ENCODE assay signal across 10 cellular contexts in the genomic region with DNA sequence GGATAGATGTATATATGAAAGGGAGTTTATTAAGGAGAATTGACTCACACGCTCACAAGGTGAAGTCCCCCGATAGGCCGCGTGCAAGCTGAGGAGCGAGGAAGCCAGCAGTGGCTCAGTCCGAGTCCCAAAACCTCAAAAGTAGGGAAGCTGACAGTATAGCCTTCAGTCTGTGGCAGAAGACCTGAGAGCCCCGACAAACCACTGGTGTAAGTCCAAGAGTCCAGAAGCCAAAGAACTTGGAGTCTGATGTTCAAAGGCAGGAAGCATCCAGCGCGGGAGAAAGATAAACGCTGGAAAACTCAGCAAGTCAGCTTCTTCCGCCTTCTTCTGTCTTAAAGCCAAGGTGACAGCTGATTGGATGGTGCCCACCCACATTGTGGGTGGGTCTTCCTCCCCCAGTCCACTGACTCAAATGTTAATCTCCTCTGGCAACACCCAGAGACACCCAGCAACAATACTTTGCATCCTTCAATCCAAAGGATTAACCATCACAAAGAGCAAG.
DNase-seq lines count a peak whose midpoint lies in the region; ATAC-seq and TF ChIP-seq lines count a peak whose summit lies in the region.
"Had no signal": no experiment of that assay in that cellular context is flagged by ENCODE, and none has a peak within 500 bp of the region (broad histone marks: within the 10 kb centered on the region; RNA-seq: fewer than 3 reads in every experiment).

No MANE protein-coding gene starts in this region.

- H4K20me1 ChIP-seq in smooth muscle cell (ENCODE audit: low read depth): no peaks in the 10 kb centered on the region

- H3K4me1 Mint-ChIP-seq in activated CD4-positive, alpha-beta T cell treated with anti-CD3 and anti-CD28 coated beads, Interleukin-2, amount 10 ng/mL, durations not matched to agents 24 days and 14 days: no peaks in the 10 kb centered on the region
- no peaks in the 10 kb centered on the region for H3K4me1 Mint-ChIP-seq in T-cell

- no peaks in the 10 kb centered on the region for H3F3A ChIP-seq in smooth muscle cell (ENCODE audit: low read depth)

- peak overlapping the region; percentile 82 for H2AFZ ChIP-seq in smooth muscle cell (ENCODE audit: low read depth)

- no peaks in the 10 kb centered on the region for H3K36me3 Mint-ChIP-seq in activated CD4-positive, alpha-beta T cell treated with anti-CD3 and anti-CD28 coated beads, Interleukin-2, amount 10 ng/mL, durations not matched to agents 24 days and 14 days (ENCODE audit: low read depth)
- H3K36me3 Mint-ChIP-seq in T-cell: no peaks in the 10 kb centered on the region

- POLR2A ChIA-PET in T-cell (lab: Charles Lee): no interaction called here
- POLR2A ChIA-PET in RWPE1 (lab: Yijun Ruan, JAX; ENCODE audit: low non-redundant PET): no interaction called here

- TF ChIP-seq CTCF in fibroblast of villous mesenchyme (IDR thresholded peaks at IDR 0.05; ENCODE audit: insufficient read depth, low read depth, low read length) (no peak), smooth muscle cell (IDR thresholded peaks at IDR 0.05; ENCODE audit: borderline replicate concordance, insufficient read depth, poor library complexity, severe bottlenecking) (no peak), RWPE1 (conservative IDR thresholded peaks at IDR 0.05; ENCODE audit: low read depth) (no peak)

- peak overlapping the region; percentile 57 for H3K4me3 ChIP-seq in fibroblast of villous mesenchyme (ENCODE audit: low read depth, low read length)
- peak overlapping the region; percentile 35 for H3K4me3 ChIP-seq in smooth muscle cell
- H3K4me3 ChIP-seq: adrenal gland had no signal

- H3K27ac Mint-ChIP-seq in activated CD4-positive, alpha-beta T cell treated with anti-CD3 and anti-CD28 coated beads, Interleukin-2, amount 10 ng/mL, durations not matched to agents 24 days and 14 days: no peak overlapping the region
- no peak overlapping the region for H3K27ac Mint-ChIP-seq in T-cell
- H3K27ac Mint-ChIP-seq: T-helper 2 cell treated with Interferon-gamma antibody and Interleukin-4, amounts not matched to agents 5 μg/mL and 100 μg/mL, for 36 hours had no signal

- DNase-seq in activated CD4-positive, alpha-beta T cell treated with anti-CD3 and anti-CD28 coated beads, Interleukin-2, amount 10 ng/mL, durations not matched to agents 24 days and 14 days: no peak
- DNase-seq in activated CD4-positive, alpha-beta T cell treated with anti-CD3 and anti-CD28 coated beads for 4 hours: no peak
- DNase-seq in T-cell (peak in 2 of 34 experiments; percentile 3 to 8), fibroblast of villous mesenchyme (ENCODE audit: low read depth) (peak; percentile 55), smooth muscle cell (lab: John Stamatoyannopoulos, UW; ENCODE audit: unreplicated experiment) (no peak), RWPE1 (ENCODE audit: low spot score) (no peak), MV-4-11 (lab: John Stamatoyannopoulos, UW) (no peak)
- DNase-seq: adrenal gland had no signal

- ATAC-seq in T-cell (replicated peaks in 1 of 4) (no peak), HG03045 (IDR thresholded peaks at IDR 0.05; ENCODE audit: unreplicated experiment) (no peak)

- H3K27me3 Mint-ChIP-seq in activated CD4-positive, alpha-beta T cell treated with anti-CD3 and anti-CD28 coated beads, Interleukin-2, amount 10 ng/mL, durations not matched to agents 24 days and 14 days: no peaks in the 10 kb centered on the region
- H3K27me3 Mint-ChIP-seq in T-cell: peaks cover 0 to 4% of the 10 kb centered on the region in 2 donors

- H3K4me3 Mint-ChIP-seq in activated CD4-positive, alpha-beta T cell treated with anti-CD3 and anti-CD28 coated beads, Interleukin-2, amount 10 ng/mL, durations not matched to agents 24 days and 14 days: peak overlapping the region; percentile 45
- peak overlapping the region; percentile 25 to 64 (median 37) for H3K4me3 Mint-ChIP-seq in T-cell
- H3K4me3 Mint-ChIP-seq: T-helper 2 cell treated with Interferon-gamma antibody and Interleukin-4, amounts not matched to agents 5 μg/mL and 100 μg/mL, for 36 hours had no signal

- intact Hi-C loops in activated CD4-positive, alpha-beta T cell treated with anti-CD3 and anti-CD28 coated beads, Interleukin-2, amount 10 ng/mL, durations not matched to agents 24 days and 14 days (cut with micrococcal nuclease): no loop called here

- H3K27me3 ChIP-seq in smooth muscle cell (ENCODE audit: low read depth): no peaks in the 10 kb centered on the region
- H3K27me3 ChIP-seq: adrenal gland had no signal

- H3K79me2 ChIP-seq in smooth muscle cell (ENCODE audit: low read depth): peaks cover 5% of the 10 kb centered on the region

- peak overlapping the region; percentile 11 for H3K9ac ChIP-seq in smooth muscle cell (ENCODE audit: low read depth)

- H3K36me3 ChIP-seq in smooth muscle cell (ENCODE audit: low read depth): no peaks in the 10 kb centered on the region
- H3K36me3 ChIP-seq: adrenal gland had no signal

- peak overlapping the region; percentile 12 for H3K27ac ChIP-seq in smooth muscle cell (ENCODE audit: low read depth)
- no peak overlapping the region for H3K27ac ChIP-seq in RWPE1
- H3K27ac ChIP-seq: adrenal gland had no signal

- H3K9me3 Mint-ChIP-seq in activated CD4-positive, alpha-beta T cell treated with anti-CD3 and anti-CD28 coated beads, Interleukin-2, amount 10 ng/mL, durations not matched to agents 24 days and 14 days: no peaks in the 10 kb centered on the region
- H3K9me3 Mint-ChIP-seq in T-cell: peaks cover 10 to 18% (median 16%) of the 10 kb centered on the region in 3 donors

- H3K9me3 ChIP-seq in smooth muscle cell (replicated peaks; ENCODE audit: low read depth): no peaks in the 10 kb centered on the region
- H3K9me3 ChIP-seq: adrenal gland had no signal

- H3K4me1 ChIP-seq in smooth muscle cell (ENCODE audit: low read depth): peaks cover 18% of the 10 kb centered on the region
- H3K4me1 ChIP-seq: adrenal gland had no signal

- CTCF ChIA-PET in T-cell (lab: Charles Lee): interaction anchor here in 1 of 2 donors (0.5 kb wide), 1 partner anchor 178 kb away, joined by 5 read pairs; no protein-coding TSS in a partner anchor
- CTCF ChIA-PET in RWPE1 (lab: Yijun Ruan, JAX): no interaction called here

- peak overlapping the region; percentile 81 for H3K4me2 ChIP-seq in smooth muscle cell

- WGBS in smooth muscle cell (ENCODE audit: low lambda C conversion rate): 69% methylated on average over 11 of the region's 11 CpGs
